19 cellular contexts compared by ENCODE assay signal in genomic region chr14:104891121-104891551, GRCh38. TPM values are rescaled to one million over a fixed set of nuclear protein-coding genes. Genes with fewer than 3 reads are reported as not detected.
"Had no signal": no experiment of that assay in that cellular context is flagged by ENCODE, and none has a peak within 500 bp of the region (broad histone marks: within the 10 kb centered on the region; RNA-seq: fewer than 3 reads in every experiment).

No MANE protein-coding gene starts in this region.

- H3K4me1 Mint-ChIP-seq: activated CD4-positive, alpha-beta T cell treated with anti-CD3 and anti-CD28 coated beads, Interleukin-2, amount 10 ng/mL, durations not matched to agents 7 days and 5 days; activated naive CD8-positive, alpha-beta T cell treated with anti-CD3 and anti-CD28 coated beads, Interleukin-2, amount 10 ng/mL, durations not matched to agents 7 days and 5 days; naive B cell had no signal

- H3K27me3 Mint-ChIP-seq: activated CD4-positive, alpha-beta T cell treated with anti-CD3 and anti-CD28 coated beads, Interleukin-2, amount 10 ng/mL, durations not matched to agents 7 days and 5 days; activated naive CD8-positive, alpha-beta T cell treated with anti-CD3 and anti-CD28 coated beads, Interleukin-2, amount 10 ng/mL, durations not matched to agents 7 days and 5 days had no signal

- H3K27me3 ChIP-seq: brain microvascular endothelial cell, foreskin keratinocyte, neutrophil, right atrium auricular region, transverse colon, vagina had no signal

- DNase-seq: activated CD4-positive, alpha-beta T cell treated with anti-CD3 and anti-CD28 coated beads, Interleukin-2, amount 10 ng/mL, durations not matched to agents 7 days and 5 days; activated gamma-delta T cell; activated naive CD8-positive, alpha-beta T cell treated with anti-CD3 and anti-CD28 coated beads, Interleukin-2, amount 10 ng/mL, durations not matched to agents 7 days and 5 days; anterior cingulate cortex; brain microvascular endothelial cell; effector CD8-positive, alpha-beta T cell; foreskin keratinocyte; naive B cell; small intestine; stimulated activated naive CD8-positive, alpha-beta T cell treated with anti-CD3 and anti-CD28 coated beads, Interleukin-15, Interleukin-2, amounts not matched to agents 100 U/mL and 50 U/mL, for 24 hours; SW 1271; transverse colon had no signal

- ATAC-seq: foreskin keratinocyte; left colon; stimulated activated naive CD8-positive, alpha-beta T cell treated with anti-CD3 and anti-CD28 coated beads, Interleukin-15, Interleukin-2, amounts not matched to agents 100 U/mL and 50 U/mL, for 24 hours; WTC11 had no signal

- H3K4me1 ChIP-seq: foreskin keratinocyte, transverse colon had no signal

- H3K36me3 ChIP-seq: neutrophil had no signal

- H3K27ac Mint-ChIP-seq: activated CD4-positive, alpha-beta T cell treated with anti-CD3 and anti-CD28 coated beads, Interleukin-2, amount 10 ng/mL, durations not matched to agents 7 days and 5 days; activated naive CD8-positive, alpha-beta T cell treated with anti-CD3 and anti-CD28 coated beads, Interleukin-2, amount 10 ng/mL, durations not matched to agents 7 days and 5 days; WTC11 had no signal

- FAIRE-seq: small intestine, TTC549 had no signal

- H3K27ac ChIP-seq: brain microvascular endothelial cell, foreskin keratinocyte, neutrophil, right atrium auricular region, transverse colon, vagina had no signal

- H3K4me3 ChIP-seq: right atrium auricular region, transverse colon, vagina had no signal

- H3K36me3 Mint-ChIP-seq: activated naive CD8-positive, alpha-beta T cell treated with anti-CD3 and anti-CD28 coated beads, Interleukin-2, amount 10 ng/mL, durations not matched to agents 7 days and 5 days; naive B cell; WTC11 had no signal

- H3K9me3 Mint-ChIP-seq: activated CD4-positive, alpha-beta T cell treated with anti-CD3 and anti-CD28 coated beads, Interleukin-2, amount 10 ng/mL, durations not matched to agents 7 days and 5 days; activated naive CD8-positive, alpha-beta T cell treated with anti-CD3 and anti-CD28 coated beads, Interleukin-2, amount 10 ng/mL, durations not matched to agents 7 days and 5 days; naive B cell; WTC11 had no signal

- H3K4me3 Mint-ChIP-seq: activated CD4-positive, alpha-beta T cell treated with anti-CD3 and anti-CD28 coated beads, Interleukin-2, amount 10 ng/mL, durations not matched to agents 7 days and 5 days; activated naive CD8-positive, alpha-beta T cell treated with anti-CD3 and anti-CD28 coated beads, Interleukin-2, amount 10 ng/mL, durations not matched to agents 7 days and 5 days; naive B cell; WTC11 had no signal

- H3K9me3 ChIP-seq: neutrophil, right atrium auricular region, transverse colon, vagina had no signal

RNA-seq across cellular contexts. Expression of gene PLD4, which starts 33.5 kb away (rescaled TPM):
- total RNA-seq: activated CD4-positive, alpha-beta T cell treated with anti-CD3 and anti-CD28 coated beads, Interleukin-2, amount 10 ng/mL, durations not matched to agents 7 days and 5 days; foreskin keratinocyte; lung microvascular endothelial cell; vagina had no signal
